Comparison of ENCODE assay signal across 8 cellular contexts in the genomic region with DNA sequence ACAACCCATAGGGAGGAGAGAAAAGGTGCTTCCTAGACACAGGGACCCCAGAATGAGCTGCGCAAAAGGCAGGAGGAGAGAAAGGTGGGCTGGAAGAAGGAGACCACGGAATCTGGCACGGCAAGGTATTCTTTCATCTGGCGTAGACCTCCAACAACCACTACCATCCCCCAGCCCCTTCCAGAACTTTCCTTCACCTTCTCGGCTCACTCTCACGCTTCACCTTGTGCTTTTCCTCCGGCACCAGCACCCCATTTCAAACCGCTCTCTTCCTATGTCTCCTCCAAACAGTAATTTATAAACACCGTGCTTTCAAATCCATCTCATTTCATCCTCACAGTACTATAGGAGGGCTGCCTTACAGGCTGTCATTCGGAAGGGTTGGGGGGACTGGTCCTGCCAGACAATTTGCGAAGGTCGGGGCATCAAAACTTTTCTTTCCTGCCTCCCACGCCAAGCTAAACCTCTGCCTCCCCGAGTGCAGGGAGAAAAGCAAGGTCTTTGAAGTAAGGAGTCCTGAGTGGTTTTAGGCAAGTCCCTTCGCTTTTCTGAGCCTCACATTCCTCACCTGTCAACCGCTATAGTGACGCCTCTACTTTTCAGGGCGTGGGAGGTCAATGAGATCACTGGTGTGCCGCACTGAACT. TPM values are rescaled to one million over a fixed set of nuclear protein-coding genes. Genes with fewer than 3 reads are reported as not detected.
DNase-seq lines count a peak whose midpoint lies in the region; ATAC-seq and TF ChIP-seq lines count a peak whose summit lies in the region.

No MANE protein-coding gene starts in this region.

- peaks cover 26 to 37% of the 10 kb centered on the region in 2 donors for H3K36me3 Mint-ChIP-seq in CD14-positive monocyte
- H3K36me3 Mint-ChIP-seq in natural killer cell = no peaks in the 10 kb centered on the region

- DNase-seq in CD14-positive monocyte (ENCODE audit: low spot score) (no peak), cerebellar cortex (ENCODE audit: low spot score) (peak; percentile 9), natural killer cell (no peak), dermis blood vessel endothelial cell (no peak), HuH-7 (ENCODE audit: low spot score) (no peak), NCI-H187 (lab: John Stamatoyannopoulos, UW) (no peak)

- H3K4me1 ChIP-seq in Loucy (ENCODE audit: insufficient read depth, low read length, poor library complexity, severe bottlenecking) = peaks cover 33% of the 10 kb centered on the region

- peak overlapping the region; percentile 92 to 98 (median 96) for H3K27ac Mint-ChIP-seq in CD14-positive monocyte
- peak overlapping the region; percentile 87 to 93 for H3K27ac Mint-ChIP-seq in natural killer cell

- intact Hi-C loops in CD14-positive monocyte (cut with micrococcal nuclease) (loop anchor here in 1 of 2 donors (1.0 to 5.0 kb wide), 2 partner anchors 50 to 193 kb away; partner anchors contain the start of genes ALG8 and INTS4), natural killer cell (cut with micrococcal nuclease) (loop anchor here (1.0 to 2.0 kb wide), 2 partner anchors 15 to 48 kb away; partner anchors contain the start of gene ALG8)

- ATAC-seq in natural killer cell = no peak
- ATAC-seq in HG02763 (IDR thresholded peaks at IDR 0.05; ENCODE audit: unreplicated experiment) = no peak

- H3K9me2 ChIP-seq in Loucy (replicated peaks; ENCODE audit: low read depth, low read length) = no peaks in the 10 kb centered on the region

- peaks cover 45% of the 10 kb centered on the region for H3K4me1 Mint-ChIP-seq in CD14-positive monocyte
- peaks cover 29 to 50% of the 10 kb centered on the region in 2 donors for H3K4me1 Mint-ChIP-seq in natural killer cell

- peak overlapping the region; percentile 84 for H2AFZ ChIP-seq in Loucy (ENCODE audit: low read length)

- H3K27me3 ChIP-seq in Loucy (ENCODE audit: insufficient read depth, low read length, poor library complexity, severe bottlenecking) = no peaks in the 10 kb centered on the region

- peak overlapping the region; percentile 90 for H3K4me2 ChIP-seq in Loucy (ENCODE audit: low read depth, low read length, poor library complexity, severe bottlenecking)

- peak overlapping the region; percentile 87 for H3K4me3 ChIP-seq in Loucy (ENCODE audit: low read length, poor library complexity, severe bottlenecking)

- H3K4me3 Mint-ChIP-seq in CD14-positive monocyte (peak overlapping the region; percentile 96 to 97), natural killer cell (peak overlapping the region; percentile 99)

- TF ChIP-seq CTCF in CD14-positive monocyte (IDR thresholded peaks at IDR 0.05) (no peak), Loucy (conservative IDR thresholded peaks at IDR 0.05; ENCODE audit: low read length) (no peak), natural killer cell (IDR thresholded peaks at IDR 0.05) (no peak)

- H3K27me3 Mint-ChIP-seq in CD14-positive monocyte (ENCODE audit: low read depth in 3 of 3) (peaks cover 0 to 3% (median 0%) of the 10 kb centered on the region in 3 donors), natural killer cell (ENCODE audit: low read depth in 2 of 2) (no peaks in the 10 kb centered on the region)

- H3K36me3 ChIP-seq in Loucy (ENCODE audit: insufficient read depth, low read length) = no peaks in the 10 kb centered on the region

- no peaks in the 10 kb centered on the region for H3K9me3 ChIP-seq in Loucy (ENCODE audit: insufficient read depth, low read depth, low read length)

- no peaks in the 10 kb centered on the region for H3F3A ChIP-seq in Loucy (ENCODE audit: low read depth)

- H3K79me2 ChIP-seq in Loucy (ENCODE audit: insufficient read depth, low read length) = peaks cover 18% of the 10 kb centered on the region; the same call in 1 of the 2 replicates

- H4K20me1 ChIP-seq in Loucy (ENCODE audit: insufficient read depth, low read length, poor library complexity, severe bottlenecking) = no peaks in the 10 kb centered on the region

- H3K9ac ChIP-seq in Loucy (ENCODE audit: low read depth, low read length, poor library complexity, severe bottlenecking) = peak overlapping the region; percentile 75

- H3K9me3 Mint-ChIP-seq in CD14-positive monocyte = peaks cover 0 to 3% (median 0%) of the 10 kb centered on the region in 7 donors
- no peaks in the 10 kb centered on the region for H3K9me3 Mint-ChIP-seq in natural killer cell

RNA-seq across cellular contexts. Expression of gene KCTD21, which starts 0.9 kb away (rescaled TPM):
- polyA plus RNA-seq in CD14-positive monocyte = 1 to 10 TPM; 3.2 to 5.2 TPM
- total RNA-seq in natural killer cell = 1 to 10 TPM; 1.7 to 2.7 (median 2.2) TPM
- total RNA-seq in dermis blood vessel endothelial cell = 11.7 and 15.6 TPM in 2 replicates

RNA-seq across cellular contexts. Expression of gene USP35, which starts 1.2 kb away (rescaled TPM):
- under 1 TPM; 0.42 to 0.63 TPM for polyA plus RNA-seq in CD14-positive monocyte
- 1 to 10 TPM; 6.1 to 8.5 (median 8.1) TPM for total RNA-seq in natural killer cell
- total RNA-seq in dermis blood vessel endothelial cell = 8.1 and 9.7 TPM in 2 replicates

RNA-seq across cellular contexts. Expression of gene ALG8, which starts 48.1 kb away (rescaled TPM):
- 10 to 100 TPM; 40.6 to 41.7 TPM for polyA plus RNA-seq in CD14-positive monocyte
- total RNA-seq in natural killer cell (10 to 100 TPM; 19.2 to 20.1 (median 19.8) TPM), dermis blood vessel endothelial cell (17.9 and 30.4 TPM in 2 replicates)
